Comparison of ENCODE assay signal across 8 cellular contexts in the genomic region with DNA sequence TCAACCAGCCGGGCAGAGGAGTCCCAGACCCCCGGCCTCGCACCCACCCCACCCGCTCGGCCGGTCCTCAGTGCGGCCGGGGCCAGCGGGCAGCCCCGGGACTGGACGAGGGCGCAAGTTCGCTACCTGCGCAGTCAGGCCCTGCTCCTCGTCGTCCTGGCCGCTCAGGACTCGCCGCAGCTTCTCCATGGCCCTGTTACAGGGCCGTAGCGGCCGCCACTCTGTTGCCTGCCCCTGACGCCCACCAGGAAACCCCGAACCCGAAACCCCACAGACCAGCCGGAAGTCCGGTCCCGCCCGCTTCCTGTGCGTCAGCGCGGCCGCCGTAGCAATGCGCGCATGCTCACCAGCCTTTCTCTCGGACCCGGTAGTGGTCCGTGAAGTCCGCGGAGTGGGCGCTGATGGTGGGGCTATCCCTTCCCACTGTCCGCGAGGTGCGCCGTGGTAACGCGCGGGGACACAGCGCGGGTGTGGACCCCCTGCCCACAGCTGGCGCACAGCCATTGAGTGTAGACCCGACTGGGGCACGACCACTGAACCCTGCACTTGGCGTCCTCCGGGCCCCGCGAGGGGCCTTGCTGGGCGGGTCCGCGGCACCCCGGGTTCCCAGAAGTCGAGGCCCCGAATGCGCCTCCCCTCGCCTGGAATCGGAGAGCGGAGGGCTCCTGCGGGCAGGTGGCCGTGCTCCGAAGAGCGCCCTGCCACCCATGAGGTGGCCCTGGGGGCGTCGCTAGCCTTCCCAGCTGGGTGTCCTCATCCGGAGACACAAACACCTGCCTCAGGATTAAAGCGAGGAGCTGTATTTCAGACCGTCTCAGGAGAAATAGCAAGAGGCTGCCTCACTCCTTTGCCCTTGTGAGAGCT. TPM values are rescaled to one million over a fixed set of nuclear protein-coding genes. Genes with fewer than 3 reads are reported as not detected.
DNase-seq lines count a peak whose midpoint lies in the region; ATAC-seq and TF ChIP-seq lines count a peak whose summit lies in the region.

A gene (minus strand): TSS at position 253 of the 864 bp plus-strand sequence. CDS start 64 bp downstream, at position 189.

- in situ Hi-C loops in ACHN (cut with HindIII; ENCODE audit: low pct_ligation_motif_present, low pct_unique_long_range_greater_than_20kb, low sequenced_read_pairs): no loop called here

- no peaks in the 10 kb centered on the region for H3K27me3 ChIP-seq in kidney epithelial cell (ENCODE audit: control insufficient read depth, insufficient read depth, low read length)

- no peak for TF ChIP-seq CTCF in kidney epithelial cell (IDR thresholded peaks at IDR 0.05; ENCODE audit: insufficient read depth, low read length, poor library complexity, severe bottlenecking)

- H3K36me3 ChIP-seq in kidney epithelial cell (ENCODE audit: control insufficient read depth, insufficient read depth, low read length): no peaks in the 10 kb centered on the region

- ATAC-seq in GM18861 (IDR thresholded peaks at IDR 0.05; ENCODE audit: unreplicated experiment): peak; percentile 90
- peak; percentile 93 for ATAC-seq in HG03095 (IDR thresholded peaks at IDR 0.05; ENCODE audit: unreplicated experiment)
- ATAC-seq in activated CD4-positive, CD25-positive, alpha-beta regulatory T cell treated with anti-CD3 and anti-CD28 coated beads, Interleukin-2, amount 50 U/mL, for 24 hours: peak; percentile 78 to 86

- DNase-seq in ACHN (peak; percentile 72), NCI-H2227 (lab: John Stamatoyannopoulos, UW; ENCODE audit: unreplicated experiment) (peak; percentile 84), cerebellar cortex (ENCODE audit: low spot score) (peak; percentile 77), kidney epithelial cell (ENCODE audit: low read depth) (no peak)
- peak; percentile 89 for DNase-seq in stimulated activated CD4-positive, alpha-beta T cell treated with anti-CD3 and anti-CD28 coated beads, Interleukin-15, amount 100 ng/mL, for 24 hours

- peak within 1 kb of the TSS; percentile 99 for H3K4me3 ChIP-seq in kidney epithelial cell (ENCODE audit: low read depth, low read length)

RNA-seq across cellular contexts. Expression of the gene that starts here (rescaled TPM):
- 59.7 and 74.1 TPM in 2 replicates for total RNA-seq in kidney epithelial cell
